18 cellular contexts compared by ENCODE assay signal in the genomic region with DNA sequence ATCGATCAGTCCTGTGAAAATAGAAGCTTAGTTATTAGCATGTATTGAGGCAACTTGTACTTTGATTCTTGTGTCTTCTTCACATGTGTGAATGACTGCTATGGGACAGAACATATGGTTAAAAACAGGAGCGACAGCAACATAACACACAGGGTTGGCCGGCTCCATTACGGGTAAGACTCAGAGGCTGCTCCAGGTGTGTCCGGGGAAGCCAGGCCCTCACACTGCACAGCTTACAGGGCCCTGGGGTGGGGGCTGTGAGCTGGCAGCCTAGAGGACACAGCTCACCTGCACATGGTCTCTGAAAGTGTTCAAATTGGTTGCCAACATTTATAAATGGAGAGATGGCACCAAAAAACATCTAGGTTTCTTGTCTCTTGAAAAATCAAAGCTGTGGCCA.
"Had no signal": no experiment of that assay in that cellular context is flagged by ENCODE, and none has a peak within 500 bp of the region (broad histone marks: within the 10 kb centered on the region; RNA-seq: fewer than 3 reads in every experiment).

No MANE protein-coding gene starts in this region.

- H3K27me3 Mint-ChIP-seq: naive thymus-derived CD4-positive, alpha-beta T cell had no signal

- H3K4me3 ChIP-seq: dorsolateral prefrontal cortex, esophagus squamous epithelium, gastroesophageal sphincter, tibial artery, upper lobe of left lung, uterus had no signal

- H3K27ac ChIP-seq: tibial artery, uterus had no signal

- DNase-seq: cerebellar nuclear complex; cortex of kidney; effector memory CD4-positive, alpha-beta T cell; esophagus squamous epithelium; foreskin fibroblast; glutamatergic neuron; islet precursor cell; left ventricle myocardium superior; naive thymus-derived CD4-positive, alpha-beta T cell; nephron progenitor cell; stimulated activated CD4-positive, alpha-beta T cell treated with anti-CD3 and anti-CD28 coated beads, Interleukin-2, amount 100 ng/mL, for 24 hours; stimulated activated naive CD4-positive, alpha-beta T cell treated with Interleukin-2 at 50 U/mL for 16 hours; upper lobe of left lung; uterus had no signal

- H3K4me3 Mint-ChIP-seq: naive thymus-derived CD4-positive, alpha-beta T cell; nephron progenitor cell had no signal

- H3K4me1 ChIP-seq: tibial artery, uterus had no signal

- H3K9me3 ChIP-seq: esophagus squamous epithelium, gastroesophageal sphincter, tibial artery, upper lobe of left lung, uterus had no signal

- H3K9me3 Mint-ChIP-seq: naive thymus-derived CD4-positive, alpha-beta T cell; nephron progenitor cell had no signal

- H3K36me3 ChIP-seq: uterus had no signal

- H3K27me3 ChIP-seq: dorsolateral prefrontal cortex, esophagus squamous epithelium, gastroesophageal sphincter, tibial artery, upper lobe of left lung, uterus had no signal

- ATAC-seq: gastroesophageal sphincter; left ventricle myocardium superior; naive thymus-derived CD4-positive, alpha-beta T cell; sciatic nerve had no signal
